1 cellular context compared by ENCODE assay signal in the genomic region with DNA sequence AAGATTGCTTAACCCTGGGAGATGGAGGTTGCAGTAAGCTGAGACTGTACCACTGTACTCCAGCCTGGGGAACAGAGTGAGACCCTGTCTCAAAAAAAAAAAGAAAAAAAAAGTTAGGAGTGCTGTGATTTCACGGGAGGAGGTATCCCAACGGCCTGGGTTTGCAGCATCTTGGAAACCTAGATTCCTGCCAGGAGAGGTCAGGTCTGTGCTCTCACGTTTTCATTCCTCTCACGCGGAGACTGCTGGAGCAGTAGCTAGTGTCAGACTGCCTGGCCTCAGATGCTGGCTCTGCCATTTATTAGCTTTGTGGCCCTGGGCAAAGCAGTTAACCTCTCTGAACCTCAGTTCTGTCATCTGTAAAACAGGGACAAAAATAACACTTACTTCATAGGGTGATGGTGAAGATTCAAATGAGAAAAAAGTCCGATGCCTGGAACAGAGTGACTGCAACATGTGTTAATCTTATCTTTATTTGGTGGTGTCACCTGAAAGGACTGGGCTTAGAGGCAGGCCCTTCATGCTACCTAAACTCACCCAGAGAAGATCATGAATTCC.
TF ChIP-seq lines count a peak whose summit lies in the region.

No MANE protein-coding gene starts in this region.

TF ChIP-seq in GM12878, 131 proteins besides CTCF, POLR2A, EP300 and RAD21:
- TF ChIP-seq YY1 (IDR thresholded peaks at IDR 0.05; ENCODE audit: low read depth, low read length) (no peak), TAF1 (IDR thresholded peaks at IDR 0.05; ENCODE audit: borderline replicate concordance, low read depth, low read length) (no peak), KAT2A (conservative IDR thresholded peaks at IDR 0.05; ENCODE audit: control insufficient read depth, low read depth, low read length) (no peak), MYC (IDR thresholded peaks at IDR 0.05; ENCODE audit: insufficient read depth, insufficient read length, insufficient replicate concordance, low read length, severe bottlenecking) (no peak), ZBTB33 (IDR thresholded peaks at IDR 0.05) (no peak), EZH2 (IDR thresholded peaks at IDR 0.05; ENCODE audit: borderline replicate concordance, control insufficient read depth, low read depth, low read length) (no peak), ZZZ3 (IDR thresholded peaks at IDR 0.05; ENCODE audit: control insufficient read depth, insufficient read length, low read depth) (no peak), LARP7 (IDR thresholded peaks at IDR 0.05) (no peak), STAT1 (conservative IDR thresholded peaks at IDR 0.05) (no peak), MYB (IDR thresholded peaks at IDR 0.05; ENCODE audit: borderline replicate concordance, low read depth, low read length) (no peak), ELK1 (IDR thresholded peaks at IDR 0.05; ENCODE audit: low read depth, low read length) (no peak)
- TF ChIP-seq, protein P1, sequence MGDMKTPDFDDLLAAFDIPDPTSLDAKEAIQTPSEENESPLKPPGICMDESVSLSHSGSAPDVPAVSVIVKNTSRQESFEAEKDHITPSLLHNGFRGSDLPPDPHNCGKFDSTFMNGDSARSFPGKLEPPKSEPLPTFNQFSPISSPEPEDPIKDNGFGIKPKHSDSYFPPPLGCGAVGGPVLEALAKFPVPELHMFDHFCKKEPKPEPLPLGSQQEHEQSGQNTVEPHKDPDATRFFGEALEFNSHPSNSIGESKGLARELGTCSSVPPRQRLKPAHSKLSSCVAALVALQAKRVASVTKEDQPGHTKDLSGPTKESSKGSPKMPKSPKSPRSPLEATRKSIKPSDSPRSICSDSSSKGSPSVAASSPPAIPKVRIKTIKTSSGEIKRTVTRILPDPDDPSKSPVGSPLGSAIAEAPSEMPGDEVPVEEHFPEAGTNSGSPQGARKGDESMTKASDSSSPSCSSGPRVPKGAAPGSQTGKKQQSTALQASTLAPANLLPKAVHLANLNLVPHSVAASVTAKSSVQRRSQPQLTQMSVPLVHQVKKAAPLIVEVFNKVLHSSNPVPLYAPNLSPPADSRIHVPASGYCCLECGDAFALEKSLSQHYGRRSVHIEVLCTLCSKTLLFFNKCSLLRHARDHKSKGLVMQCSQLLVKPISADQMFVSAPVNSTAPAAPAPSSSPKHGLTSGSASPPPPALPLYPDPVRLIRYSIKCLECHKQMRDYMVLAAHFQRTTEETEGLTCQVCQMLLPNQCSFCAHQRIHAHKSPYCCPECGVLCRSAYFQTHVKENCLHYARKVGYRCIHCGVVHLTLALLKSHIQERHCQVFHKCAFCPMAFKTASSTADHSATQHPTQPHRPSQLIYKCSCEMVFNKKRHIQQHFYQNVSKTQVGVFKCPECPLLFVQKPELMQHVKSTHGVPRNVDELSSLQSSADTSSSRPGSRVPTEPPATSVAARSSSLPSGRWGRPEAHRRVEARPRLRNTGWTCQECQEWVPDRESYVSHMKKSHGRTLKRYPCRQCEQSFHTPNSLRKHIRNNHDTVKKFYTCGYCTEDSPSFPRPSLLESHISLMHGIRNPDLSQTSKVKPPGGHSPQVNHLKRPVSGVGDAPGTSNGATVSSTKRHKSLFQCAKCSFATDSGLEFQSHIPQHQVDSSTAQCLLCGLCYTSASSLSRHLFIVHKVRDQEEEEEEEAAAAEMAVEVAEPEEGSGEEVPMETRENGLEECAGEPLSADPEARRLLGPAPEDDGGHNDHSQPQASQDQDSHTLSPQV (IDR thresholded peaks at IDR 0.05): no peak
